1 cellular context compared by ENCODE assay signal in genomic region chr10:119489572-119490326, GRCh38.
TF ChIP-seq lines count a peak whose summit lies in the region.

No MANE protein-coding gene starts in this region.

TF ChIP-seq in GM23338, 12 proteins besides CTCF, POLR2A, EP300 and RAD21 (continued from another document):
- TF ChIP-seq, protein P1, sequence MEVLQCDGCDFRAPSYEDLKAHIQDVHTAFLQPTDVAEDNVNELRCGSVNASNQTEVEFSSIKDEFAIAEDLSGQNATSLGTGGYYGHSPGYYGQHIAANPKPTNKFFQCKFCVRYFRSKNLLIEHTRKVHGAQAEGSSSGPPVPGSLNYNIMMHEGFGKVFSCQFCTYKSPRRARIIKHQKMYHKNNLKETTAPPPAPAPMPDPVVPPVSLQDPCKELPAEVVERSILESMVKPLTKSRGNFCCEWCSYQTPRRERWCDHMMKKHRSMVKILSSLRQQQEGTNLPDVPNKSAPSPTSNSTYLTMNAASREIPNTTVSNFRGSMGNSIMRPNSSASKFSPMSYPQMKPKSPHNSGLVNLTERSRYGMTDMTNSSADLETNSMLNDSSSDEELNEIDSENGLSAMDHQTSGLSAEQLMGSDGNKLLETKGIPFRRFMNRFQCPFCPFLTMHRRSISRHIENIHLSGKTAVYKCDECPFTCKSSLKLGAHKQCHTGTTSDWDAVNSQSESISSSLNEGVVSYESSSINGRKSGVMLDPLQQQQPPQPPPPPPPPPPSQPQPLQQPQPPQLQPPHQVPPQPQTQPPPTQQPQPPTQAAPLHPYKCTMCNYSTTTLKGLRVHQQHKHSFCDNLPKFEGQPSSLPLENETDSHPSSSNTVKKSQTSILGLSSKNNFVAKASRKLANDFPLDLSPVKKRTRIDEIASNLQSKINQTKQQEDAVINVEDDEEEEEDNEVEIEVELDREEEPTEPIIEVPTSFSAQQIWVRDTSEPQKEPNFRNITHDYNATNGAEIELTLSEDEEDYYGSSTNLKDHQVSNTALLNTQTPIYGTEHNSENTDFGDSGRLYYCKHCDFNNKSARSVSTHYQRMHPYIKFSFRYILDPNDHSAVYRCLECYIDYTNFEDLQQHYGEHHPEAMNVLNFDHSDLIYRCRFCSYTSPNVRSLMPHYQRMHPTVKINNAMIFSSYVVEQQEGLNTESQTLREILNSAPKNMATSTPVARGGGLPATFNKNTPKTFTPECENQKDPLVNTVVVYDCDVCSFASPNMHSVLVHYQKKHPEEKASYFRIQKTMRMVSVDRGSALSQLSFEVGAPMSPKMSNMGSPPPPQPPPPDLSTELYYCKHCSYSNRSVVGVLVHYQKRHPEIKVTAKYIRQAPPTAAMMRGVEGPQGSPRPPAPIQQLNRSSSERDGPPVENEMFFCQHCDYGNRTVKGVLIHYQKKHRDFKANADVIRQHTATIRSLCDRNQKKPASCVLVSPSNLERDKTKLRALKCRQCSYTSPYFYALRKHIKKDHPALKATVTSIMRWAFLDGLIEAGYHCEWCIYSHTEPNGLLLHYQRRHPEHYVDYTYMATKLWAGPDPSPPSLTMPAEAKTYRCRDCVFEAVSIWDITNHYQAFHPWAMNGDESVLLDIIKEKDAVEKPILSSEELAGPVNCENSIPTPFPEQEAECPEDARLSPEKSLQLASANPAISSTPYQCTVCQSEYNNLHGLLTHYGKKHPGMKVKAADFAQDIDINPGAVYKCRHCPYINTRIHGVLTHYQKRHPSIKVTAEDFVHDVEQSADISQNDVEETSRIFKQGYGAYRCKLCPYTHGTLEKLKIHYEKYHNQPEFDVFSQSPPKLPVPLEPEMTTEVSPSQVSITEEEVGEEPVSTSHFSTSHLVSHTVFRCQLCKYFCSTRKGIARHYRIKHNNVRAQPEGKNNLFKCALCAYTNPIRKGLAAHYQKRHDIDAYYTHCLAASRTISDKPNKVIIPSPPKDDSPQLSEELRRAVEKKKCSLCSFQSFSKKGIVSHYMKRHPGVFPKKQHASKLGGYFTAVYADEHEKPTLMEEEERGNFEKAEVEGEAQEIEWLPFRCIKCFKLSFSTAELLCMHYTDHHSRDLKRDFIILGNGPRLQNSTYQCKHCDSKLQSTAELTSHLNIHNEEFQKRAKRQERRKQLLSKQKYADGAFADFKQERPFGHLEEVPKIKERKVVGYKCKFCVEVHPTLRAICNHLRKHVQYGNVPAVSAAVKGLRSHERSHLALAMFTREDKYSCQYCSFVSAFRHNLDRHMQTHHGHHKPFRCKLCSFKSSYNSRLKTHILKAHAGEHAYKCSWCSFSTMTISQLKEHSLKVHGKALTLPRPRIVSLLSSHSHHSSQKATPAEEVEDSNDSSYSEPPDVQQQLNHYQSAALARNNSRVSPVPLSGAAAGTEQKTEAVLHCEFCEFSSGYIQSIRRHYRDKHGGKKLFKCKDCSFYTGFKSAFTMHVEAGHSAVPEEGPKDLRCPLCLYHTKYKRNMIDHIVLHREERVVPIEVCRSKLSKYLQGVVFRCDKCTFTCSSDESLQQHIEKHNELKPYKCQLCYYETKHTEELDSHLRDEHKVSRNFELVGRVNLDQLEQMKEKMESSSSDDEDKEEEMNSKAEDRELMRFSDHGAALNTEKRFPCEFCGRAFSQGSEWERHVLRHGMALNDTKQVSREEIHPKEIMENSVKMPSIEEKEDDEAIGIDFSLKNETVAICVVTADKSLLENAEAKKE (CRISPR knock-in tag; IDR thresholded peaks at IDR 0.05) = no peak
- TF ChIP-seq ZNF331 (CRISPR knock-in tag; IDR thresholded peaks at IDR 0.05; ENCODE audit: low read depth) = no peak
- TF ChIP-seq EZH2phosphoT487 (IDR thresholded peaks at IDR 0.05; ENCODE audit: unreplicated experiment) = no peak
- no peak for TF ChIP-seq STAT1 (IDR thresholded peaks at IDR 0.05; ENCODE audit: unreplicated experiment)
- TF ChIP-seq REST (IDR thresholded peaks at IDR 0.05; ENCODE audit: unreplicated experiment) = no peak
